In the genomic region with DNA sequence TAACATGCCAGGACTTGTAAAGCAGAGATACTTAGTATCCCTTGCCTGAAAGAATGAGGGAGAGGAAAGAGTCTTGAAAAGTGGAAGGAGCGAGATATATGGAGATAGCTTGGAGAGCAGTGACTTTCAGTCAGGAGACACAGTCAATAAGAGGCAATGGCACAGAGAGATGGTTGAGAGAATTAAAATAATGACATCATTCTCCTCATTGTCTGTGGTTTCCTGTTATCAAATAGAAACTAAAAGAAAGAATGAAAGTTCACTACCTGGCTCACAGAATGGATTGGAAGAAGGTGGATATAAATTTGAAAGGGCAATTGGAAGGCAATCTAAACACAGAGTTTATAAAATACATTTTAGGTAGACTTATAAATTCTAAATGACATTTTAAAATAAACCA, we compare ENCODE assay signal across 1 cellular context.
TF ChIP-seq lines count a peak whose summit lies in the region.

No MANE protein-coding gene starts in this region.

TF ChIP-seq in GM23338, 12 proteins besides CTCF, POLR2A, EP300 and RAD21 (continued from another document):
- TF ChIP-seq, protein P1, sequence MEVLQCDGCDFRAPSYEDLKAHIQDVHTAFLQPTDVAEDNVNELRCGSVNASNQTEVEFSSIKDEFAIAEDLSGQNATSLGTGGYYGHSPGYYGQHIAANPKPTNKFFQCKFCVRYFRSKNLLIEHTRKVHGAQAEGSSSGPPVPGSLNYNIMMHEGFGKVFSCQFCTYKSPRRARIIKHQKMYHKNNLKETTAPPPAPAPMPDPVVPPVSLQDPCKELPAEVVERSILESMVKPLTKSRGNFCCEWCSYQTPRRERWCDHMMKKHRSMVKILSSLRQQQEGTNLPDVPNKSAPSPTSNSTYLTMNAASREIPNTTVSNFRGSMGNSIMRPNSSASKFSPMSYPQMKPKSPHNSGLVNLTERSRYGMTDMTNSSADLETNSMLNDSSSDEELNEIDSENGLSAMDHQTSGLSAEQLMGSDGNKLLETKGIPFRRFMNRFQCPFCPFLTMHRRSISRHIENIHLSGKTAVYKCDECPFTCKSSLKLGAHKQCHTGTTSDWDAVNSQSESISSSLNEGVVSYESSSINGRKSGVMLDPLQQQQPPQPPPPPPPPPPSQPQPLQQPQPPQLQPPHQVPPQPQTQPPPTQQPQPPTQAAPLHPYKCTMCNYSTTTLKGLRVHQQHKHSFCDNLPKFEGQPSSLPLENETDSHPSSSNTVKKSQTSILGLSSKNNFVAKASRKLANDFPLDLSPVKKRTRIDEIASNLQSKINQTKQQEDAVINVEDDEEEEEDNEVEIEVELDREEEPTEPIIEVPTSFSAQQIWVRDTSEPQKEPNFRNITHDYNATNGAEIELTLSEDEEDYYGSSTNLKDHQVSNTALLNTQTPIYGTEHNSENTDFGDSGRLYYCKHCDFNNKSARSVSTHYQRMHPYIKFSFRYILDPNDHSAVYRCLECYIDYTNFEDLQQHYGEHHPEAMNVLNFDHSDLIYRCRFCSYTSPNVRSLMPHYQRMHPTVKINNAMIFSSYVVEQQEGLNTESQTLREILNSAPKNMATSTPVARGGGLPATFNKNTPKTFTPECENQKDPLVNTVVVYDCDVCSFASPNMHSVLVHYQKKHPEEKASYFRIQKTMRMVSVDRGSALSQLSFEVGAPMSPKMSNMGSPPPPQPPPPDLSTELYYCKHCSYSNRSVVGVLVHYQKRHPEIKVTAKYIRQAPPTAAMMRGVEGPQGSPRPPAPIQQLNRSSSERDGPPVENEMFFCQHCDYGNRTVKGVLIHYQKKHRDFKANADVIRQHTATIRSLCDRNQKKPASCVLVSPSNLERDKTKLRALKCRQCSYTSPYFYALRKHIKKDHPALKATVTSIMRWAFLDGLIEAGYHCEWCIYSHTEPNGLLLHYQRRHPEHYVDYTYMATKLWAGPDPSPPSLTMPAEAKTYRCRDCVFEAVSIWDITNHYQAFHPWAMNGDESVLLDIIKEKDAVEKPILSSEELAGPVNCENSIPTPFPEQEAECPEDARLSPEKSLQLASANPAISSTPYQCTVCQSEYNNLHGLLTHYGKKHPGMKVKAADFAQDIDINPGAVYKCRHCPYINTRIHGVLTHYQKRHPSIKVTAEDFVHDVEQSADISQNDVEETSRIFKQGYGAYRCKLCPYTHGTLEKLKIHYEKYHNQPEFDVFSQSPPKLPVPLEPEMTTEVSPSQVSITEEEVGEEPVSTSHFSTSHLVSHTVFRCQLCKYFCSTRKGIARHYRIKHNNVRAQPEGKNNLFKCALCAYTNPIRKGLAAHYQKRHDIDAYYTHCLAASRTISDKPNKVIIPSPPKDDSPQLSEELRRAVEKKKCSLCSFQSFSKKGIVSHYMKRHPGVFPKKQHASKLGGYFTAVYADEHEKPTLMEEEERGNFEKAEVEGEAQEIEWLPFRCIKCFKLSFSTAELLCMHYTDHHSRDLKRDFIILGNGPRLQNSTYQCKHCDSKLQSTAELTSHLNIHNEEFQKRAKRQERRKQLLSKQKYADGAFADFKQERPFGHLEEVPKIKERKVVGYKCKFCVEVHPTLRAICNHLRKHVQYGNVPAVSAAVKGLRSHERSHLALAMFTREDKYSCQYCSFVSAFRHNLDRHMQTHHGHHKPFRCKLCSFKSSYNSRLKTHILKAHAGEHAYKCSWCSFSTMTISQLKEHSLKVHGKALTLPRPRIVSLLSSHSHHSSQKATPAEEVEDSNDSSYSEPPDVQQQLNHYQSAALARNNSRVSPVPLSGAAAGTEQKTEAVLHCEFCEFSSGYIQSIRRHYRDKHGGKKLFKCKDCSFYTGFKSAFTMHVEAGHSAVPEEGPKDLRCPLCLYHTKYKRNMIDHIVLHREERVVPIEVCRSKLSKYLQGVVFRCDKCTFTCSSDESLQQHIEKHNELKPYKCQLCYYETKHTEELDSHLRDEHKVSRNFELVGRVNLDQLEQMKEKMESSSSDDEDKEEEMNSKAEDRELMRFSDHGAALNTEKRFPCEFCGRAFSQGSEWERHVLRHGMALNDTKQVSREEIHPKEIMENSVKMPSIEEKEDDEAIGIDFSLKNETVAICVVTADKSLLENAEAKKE (CRISPR knock-in tag; IDR thresholded peaks at IDR 0.05): no peak
- no peak for TF ChIP-seq NANOG (IDR thresholded peaks at IDR 0.05; ENCODE audit: borderline replicate concordance)
